Comparison of ENCODE assay signal across 8 cellular contexts in the genomic region with DNA sequence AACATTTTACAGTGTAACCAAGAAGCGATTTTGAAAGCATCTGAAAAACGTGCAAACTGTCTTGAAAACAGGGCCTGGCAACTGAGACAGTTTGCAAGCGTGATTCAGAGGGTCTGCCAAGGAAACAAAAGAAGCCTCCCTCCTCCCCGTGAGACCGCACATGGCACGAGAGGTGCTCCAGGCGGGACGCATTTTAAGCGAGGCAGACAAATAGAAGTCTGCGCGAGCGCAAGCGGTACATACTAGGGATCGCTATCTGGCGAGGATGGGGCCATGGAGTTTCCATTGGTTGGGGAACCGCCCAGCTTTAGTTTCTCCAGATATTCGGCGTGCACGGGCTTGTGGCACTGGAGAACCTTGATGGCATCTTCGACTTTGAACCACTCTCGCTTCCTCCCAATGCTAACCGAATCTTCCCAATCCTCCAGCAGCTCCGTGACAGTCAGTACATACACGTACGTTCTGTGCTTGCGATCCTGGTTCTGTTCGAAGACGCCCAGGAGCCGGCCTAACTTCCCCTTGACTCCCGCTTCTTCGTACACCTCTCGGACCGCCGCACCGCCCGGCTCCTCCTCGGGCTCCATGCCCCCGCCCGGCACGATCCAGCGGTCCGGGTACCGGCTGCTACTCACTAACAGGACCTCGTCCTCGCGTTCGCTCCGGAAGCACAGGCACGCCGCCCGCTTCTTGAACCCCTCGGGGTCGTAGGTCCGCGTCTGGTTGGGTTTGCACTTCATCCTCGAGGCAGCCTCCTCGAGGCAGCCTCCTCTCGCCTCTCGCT. TPM values are rescaled to one million over a fixed set of nuclear protein-coding genes. Genes with fewer than 3 reads are reported as not detected.
DNase-seq lines count a peak whose midpoint lies in the region; TF ChIP-seq lines count a peak whose summit lies in the region.
"Not testable (repeated sequence)": the region's sequence is repeated elsewhere in the genome, so short reads cannot be mapped to it uniquely, and the experiment has no call there.

No MANE protein-coding gene starts in this region.

- TF ChIP-seq EP300 in suprapubic skin (IDR thresholded peaks at IDR 0.05) = not testable (repeated sequence)

- H3K36me3 Mint-ChIP-seq in Calu3 (ENCODE audit: insufficient read depth, unreplicated experiment) (peaks cover 14% of the 10 kb centered on the region), H9 (ENCODE audit: insufficient read depth in 1 of 3, low read depth in 3 of 3) (peaks cover 8 to 13% (median 8%) of the 10 kb centered on the region in 3 experiments; a peak in 6 of 7 replicates)
- not testable (repeated sequence) for H3K36me3 Mint-ChIP-seq in activated T-cell treated with anti-CD3 and anti-CD28 coated beads, Interleukin-2, amount 50 U/mL, for 24 hours (ENCODE audit: low read depth)

- H3K9me3 Mint-ChIP-seq in Calu3 (ENCODE audit: low read depth, unreplicated experiment); activated T-cell treated with anti-CD3 and anti-CD28 coated beads, Interleukin-2, amount 50 U/mL, for 24 hours: not testable (repeated sequence)
- H3K9me3 Mint-ChIP-seq in H9 = peaks cover 43 to 66% of the 10 kb centered on the region in 2 experiments

- not testable (repeated sequence) for H4K20me1 ChIP-seq in H9 (ENCODE audit: control insufficient read depth, insufficient read depth, insufficient read length)

- not testable (repeated sequence) for H3K23ac ChIP-seq in H9 (ENCODE audit: insufficient read length, low read depth, low read length); neuronal stem cell (ENCODE audit: low read depth, low read length, poor library complexity)

- H3K23me2 ChIP-seq in H9 (ENCODE audit: insufficient read length, low read depth, low read length, poor library complexity, severe bottlenecking) = not testable (repeated sequence)

- H2AFZ ChIP-seq in H9 (ENCODE audit: low read length) = not testable (repeated sequence)
- H2AFZ ChIP-seq in neuronal stem cell (ENCODE audit: low read length) = peak overlapping the region; percentile 83

- not testable (repeated sequence) for H3K4me1 Mint-ChIP-seq in Calu3 (ENCODE audit: low read depth, unreplicated experiment); H9
- H3K4me1 Mint-ChIP-seq in activated T-cell treated with anti-CD3 and anti-CD28 coated beads, Interleukin-2, amount 50 U/mL, for 24 hours (ENCODE audit: low read depth) = peaks cover 14% of the 10 kb centered on the region

- H3K4me2 ChIP-seq in H9 (ENCODE audit: insufficient read depth, insufficient read length, low read length) (peak overlapping the region; percentile 51), neuronal stem cell (ENCODE audit: insufficient read depth, low read length, poor library complexity, severe bottlenecking) (peak overlapping the region; percentile 33)

- TF ChIP-seq POLR2A in suprapubic skin (IDR thresholded peaks at IDR 0.05) = not testable (repeated sequence)

- TF ChIP-seq CTCF in Calu3 (IDR thresholded peaks at IDR 0.05; ENCODE audit: unreplicated experiment); H9 (conservative IDR thresholded peaks at IDR 0.05); dorsolateral prefrontal cortex (IDR thresholded peaks at IDR 0.05 in 54 of 56, conservative IDR thresholded peaks at IDR 0.05 in 2 of 56; ENCODE audit: low read depth in 1 of 56, partially characterized antibody in 56 of 56); suprapubic skin (IDR thresholded peaks at IDR 0.05): not testable (repeated sequence)

- H2BK120ac ChIP-seq in H9 (ENCODE audit: low read depth, low read length, poor library complexity, severe bottlenecking); neuronal stem cell (ENCODE audit: low read depth, low read length): not testable (repeated sequence)

- peak overlapping the region; percentile 80; the same call in 1 of the 2 replicates for H3K14ac ChIP-seq in H9 (ENCODE audit: insufficient read depth, low read length)
- H3K14ac ChIP-seq in neuronal stem cell (ENCODE audit: low read length) = not testable (repeated sequence)

- H3K4me3 ChIP-seq in dorsolateral prefrontal cortex = peak overlapping the region; percentile 10 to 70 (median 52)
- peak overlapping the region; percentile 84; the same call in 1 of the 2 replicates for H3K4me3 ChIP-seq in iPS DF 6.9 (ENCODE audit: low read length)
- peak overlapping the region; percentile 55 to 96 for H3K4me3 ChIP-seq in neuronal stem cell (ENCODE audit: low read length in 2 of 2)
- H3K4me3 ChIP-seq in suprapubic skin = peak overlapping the region; percentile 62

- H3K4me1 ChIP-seq in H9 (ENCODE audit: insufficient read depth, low read length); iPS DF 6.9 (ENCODE audit: control insufficient read depth, insufficient read depth, low read length); neuronal stem cell (ENCODE audit: control insufficient read depth in 2 of 2, insufficient read depth in 1 of 2, low read depth in 1 of 2, low read length in 2 of 2); suprapubic skin: not testable (repeated sequence)

- H3T11ph ChIP-seq in H9 (ENCODE audit: low read length) = not testable (repeated sequence)

- not testable (repeated sequence) for H4K8ac ChIP-seq in H9 (replicated peaks; ENCODE audit: insufficient read length, low read depth, low read length); neuronal stem cell (ENCODE audit: low read depth, low read length)

- H3K9me3 ChIP-seq in H9 (ENCODE audit: control insufficient read depth, low read depth, low read length) = peaks cover 26% of the 10 kb centered on the region
- H3K9me3 ChIP-seq in iPS DF 6.9 (ENCODE audit: control insufficient read depth, insufficient read depth, low read length); neuronal stem cell (replicated peaks in 1 of 2; ENCODE audit: control insufficient read depth in 2 of 2, insufficient read depth in 1 of 2, low read depth in 1 of 2, low read length in 2 of 2); suprapubic skin: not testable (repeated sequence)

- not testable (repeated sequence) for H3K18ac ChIP-seq in H9 (ENCODE audit: insufficient read length, low read depth, low read length)
- H3K18ac ChIP-seq in neuronal stem cell (ENCODE audit: low read length) = peak overlapping the region; percentile 38

- H2BK20ac ChIP-seq in H9 (ENCODE audit: low read depth, low read length, poor library complexity, severe bottlenecking) = not testable (repeated sequence)

- H3K27ac Mint-ChIP-seq in Calu3 (ENCODE audit: unreplicated experiment) = not testable (repeated sequence)
- peak overlapping the region in 2 of 3 experiments; percentile 61 to 84; a peak in 3 of 7 replicates for H3K27ac Mint-ChIP-seq in H9
- H3K27ac Mint-ChIP-seq in activated T-cell treated with anti-CD3 and anti-CD28 coated beads, Interleukin-2, amount 50 U/mL, for 24 hours = peak overlapping the region; percentile 64

- no CpG with 5 or more reads among the region's 59 CpGs for WGBS in H9 (ENCODE audit: extremely low coverage, insufficient read length, low lambda C conversion rate)
- WGBS in iPS DF 6.9 (ENCODE audit: insufficient coverage, insufficient read length) = no CpG with 5 or more reads among the region's 59 CpGs
- no CpG with 5 or more reads among the region's 59 CpGs for WGBS in neuronal stem cell (ENCODE audit: extremely low coverage in 2 of 2, insufficient read length in 2 of 2, insufficient replicate concordance in 1 of 2), 2 donors
- 43% methylated on average over 41 of the region's 59 CpGs for WGBS in suprapubic skin

- not testable (repeated sequence) for H3K27ac ChIP-seq in H9 (ENCODE audit: insufficient read length, low read depth, low read length); iPS DF 6.9 (ENCODE audit: low read length); suprapubic skin
- H3K27ac ChIP-seq in dorsolateral prefrontal cortex (peak overlapping the region in 14 of 59 donors; percentile 31 to 74 (median 58)), neuronal stem cell (replicated peaks; ENCODE audit: low read length) (peak overlapping the region; percentile 46)

- intact Hi-C loops in Calu3 (cut with micrococcal nuclease; ENCODE audit: unreplicated experiment); dorsolateral prefrontal cortex (cut with DNase I): not testable (repeated sequence)

- H3K56ac ChIP-seq in H9 (ENCODE audit: insufficient read length, low read depth, low read length) = not testable (repeated sequence)

- not testable (repeated sequence) for H2AK5ac ChIP-seq in H9 (ENCODE audit: insufficient read length, low read length); neuronal stem cell (ENCODE audit: low read depth, low read length)

- H3K27me3 Mint-ChIP-seq in Calu3 (ENCODE audit: unreplicated experiment) = not testable (repeated sequence)
- peaks cover 11% of the 10 kb centered on the region for H3K27me3 Mint-ChIP-seq in H9 (ENCODE audit: low read depth)
- peaks cover 75% of the 10 kb centered on the region for H3K27me3 Mint-ChIP-seq in activated T-cell treated with anti-CD3 and anti-CD28 coated beads, Interleukin-2, amount 50 U/mL, for 24 hours

- DNase-seq in Calu3; dorsolateral prefrontal cortex; iPS DF 6.9 (ENCODE audit: low read depth, low spot score); neuronal stem cell (ENCODE audit: low spot score); suprapubic skin (ENCODE audit: low spot score in 2 of 2): not testable (repeated sequence)
- DNase-seq in H9 = peak; percentile 31
- peak; percentile 58 for DNase-seq in NCI-H82 (lab: John Stamatoyannopoulos, UW)
- peak; percentile 45 for DNase-seq in activated T-cell treated with anti-CD3 and anti-CD28 coated beads, Interleukin-2, amount 50 U/mL, for 24 hours

- not testable (repeated sequence) for H4K5ac ChIP-seq in H9 (ENCODE audit: insufficient read length, low read depth, low read length)

- not testable (repeated sequence) for H3K79me1 ChIP-seq in H9 (ENCODE audit: insufficient read depth, low read depth, low read length, poor library complexity, severe bottlenecking); neuronal stem cell (ENCODE audit: low read depth, low read length)

- CTCF ChIA-PET in Calu3 (lab: Charles Lee) = interaction anchor here (1.0 kb wide), 1 partner anchor 8 kb away, joined by 4 read pairs; no protein-coding TSS in a partner anchor

- not testable (repeated sequence) for BruUV-seq in Calu3 (replicated peaks; lab: Mats Ljungman, UMichigan)

- peak overlapping the region; percentile 71 for H3K4me3 Mint-ChIP-seq in Calu3 (ENCODE audit: low read depth, unreplicated experiment)
- H3K4me3 Mint-ChIP-seq in H9 = peak overlapping the region; percentile 83 to 89
- peak overlapping the region; percentile 79 for H3K4me3 Mint-ChIP-seq in activated T-cell treated with anti-CD3 and anti-CD28 coated beads, Interleukin-2, amount 50 U/mL, for 24 hours

- H2BK5ac ChIP-seq in H9 (ENCODE audit: insufficient read length, low read length); neuronal stem cell (ENCODE audit: low read length): not testable (repeated sequence)

- H2BK12ac ChIP-seq in H9 (ENCODE audit: insufficient read length, low read depth, low read length); neuronal stem cell (ENCODE audit: low read length): not testable (repeated sequence)

- not testable (repeated sequence) for H3K79me2 ChIP-seq in H9 (ENCODE audit: insufficient read depth, low read length)

- H3K9ac ChIP-seq in H9 (ENCODE audit: extremely low read depth, insufficient read length, low read length) = peak overlapping the region; percentile 4
- peak overlapping the region; percentile 77 for H3K9ac ChIP-seq in neuronal stem cell (ENCODE audit: low read depth, low read length, poor library complexity)

- not testable (repeated sequence) for H2BK15ac ChIP-seq in H9 (ENCODE audit: low read depth, low read length); neuronal stem cell (ENCODE audit: low read length)

- not testable (repeated sequence) for H3K36me3 ChIP-seq in iPS DF 6.9 (ENCODE audit: control insufficient read depth, insufficient read depth, low read length); neuronal stem cell (replicated peaks in 1 of 2; ENCODE audit: control insufficient read depth in 2 of 2, insufficient read depth in 2 of 2, low read length in 2 of 2); suprapubic skin

- H4K91ac ChIP-seq in H9 (ENCODE audit: insufficient read length, low read depth, low read length); neuronal stem cell (ENCODE audit: low read depth, low read length, poor library complexity): not testable (repeated sequence)

- not testable (repeated sequence) for H3K4ac ChIP-seq in H9 (ENCODE audit: low read depth, low read length); neuronal stem cell (ENCODE audit: low read length)

- H3K27me3 ChIP-seq in H9 (ENCODE audit: insufficient read depth, low read length); iPS DF 6.9 (ENCODE audit: control insufficient read depth, insufficient read depth, low read length); neuronal stem cell (ENCODE audit: control insufficient read depth in 3 of 3, insufficient read depth in 3 of 3, low read depth in 1 of 3, low read length in 3 of 3); suprapubic skin: not testable (repeated sequence)
- H3K27me3 ChIP-seq in dorsolateral prefrontal cortex = peaks cover 0 to 63% (median 16%) of the 10 kb centered on the region in 45 donors

RNA-seq across cellular contexts. Expression of a gene that starts 0.5 kb away (rescaled TPM):
- total RNA-seq in Calu3 (2022) = 1.3 and 1.4 TPM in 2 replicates
- total RNA-seq in H9 (2021) = 23.6 and 25.7 TPM in 2 replicates
- 10 to 100 TPM in 119 of 120 experiments, 1 to 10 TPM in 1; 7.2 to 46.1 (median 25.1) TPM for total RNA-seq in dorsolateral prefrontal cortex
- 42.0 TPM for polyA plus RNA-seq in neuronal stem cell (2013, experiment 1 of 2)
- 41.5 TPM for polyA plus RNA-seq in neuronal stem cell (2013, experiment 2 of 2)
- 1 to 10 TPM in 2 of 4 donors, under 1 TPM in 2; 0.40 to 2.4 (median 1.6) TPM for total RNA-seq in suprapubic skin
